ENCODE assay signal across 33 cellular contexts in the genomic region with DNA sequence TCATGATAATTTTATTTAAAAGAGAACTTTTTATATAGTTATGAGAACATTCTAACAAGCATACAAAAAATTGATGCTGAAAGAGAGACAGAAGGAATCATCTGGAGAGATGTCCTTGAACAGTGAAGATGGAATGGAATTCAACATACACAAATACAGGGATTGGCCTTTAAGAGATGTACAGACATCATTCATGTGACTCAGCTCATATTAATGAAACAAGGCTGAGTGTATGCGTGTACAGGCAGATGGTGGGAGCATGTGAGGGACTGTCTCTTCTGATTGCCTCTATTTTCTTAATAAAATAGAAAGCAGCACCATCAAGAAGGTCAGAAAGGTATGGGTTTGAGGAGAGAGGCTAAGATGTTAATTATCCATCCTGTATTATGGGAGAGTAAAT.
"Had no signal": no experiment of that assay in that cellular context is flagged by ENCODE, and none has a peak within 500 bp of the region (broad histone marks: within the 10 kb centered on the region; RNA-seq: fewer than 3 reads in every experiment).

No MANE protein-coding gene starts in this region.

- H3K9me3 Mint-ChIP-seq: activated B cell treated with CpG ODN at 0.5 μM for 24 hours had no signal

- H3K27me3 Mint-ChIP-seq: activated B cell treated with CpG ODN at 0.5 μM for 24 hours; activated CD4-positive, alpha-beta memory T cell treated with anti-CD3 and anti-CD28 coated beads for 36 hours had no signal

- H3K4me3 Mint-ChIP-seq: activated B cell treated with CpG ODN at 0.5 μM for 24 hours; activated CD4-positive, alpha-beta memory T cell treated with anti-CD3 and anti-CD28 coated beads for 36 hours; activated naive CD4-positive, alpha-beta T cell treated with anti-CD3 and anti-CD28 coated beads for 36 hours; activated T-cell treated with anti-CD3 and anti-CD28 coated beads, Interleukin-2, amount 50 U/mL, for 4 hours; activated T-helper 1 cell treated with anti-CD3 and anti-CD28 coated beads, Interleukin-12 subunit alpha, Interleukin-12 subunit beta, Interleukin-2, Interleukin-4 antibody, amounts not matched to agents 30 ng/mL and 10 ng/mL and 1 ng/mL, durations not matched to agents 14 hours and 24 hours and 36 hours had no signal

- H3K27ac Mint-ChIP-seq: activated B cell treated with CpG ODN at 0.5 μM for 24 hours; activated CD4-positive, alpha-beta memory T cell treated with anti-CD3 and anti-CD28 coated beads for 36 hours; activated naive CD4-positive, alpha-beta T cell treated with anti-CD3 and anti-CD28 coated beads for 36 hours; activated naive CD4-positive, alpha-beta T cell treated with anti-CD3 and anti-CD28 coated beads, Interleukin-2, amount 50 U/mL, for 72 hours; activated T-helper 1 cell treated with anti-CD3 and anti-CD28 coated beads, Interleukin-12 subunit alpha, Interleukin-12 subunit beta, Interleukin-2, Interleukin-4 antibody, amounts not matched to agents 30 ng/mL and 10 ng/mL and 1 ng/mL, durations not matched to agents 14 hours and 24 hours and 36 hours had no signal

- ATAC-seq: activated naive CD4-positive, alpha-beta T cell treated with anti-CD3 and anti-CD28 coated beads, Interleukin-2, amount 50 U/mL, for 72 hours; activated T-cell treated with anti-CD3 and anti-CD28 coated beads, Interleukin-2, amount 50 U/mL, for 4 hours; PC-3 had no signal

- H3K4me3 ChIP-seq: adrenal gland, breast epithelium, Peyer's patch had no signal

- DNase-seq: activated B cell treated with CpG ODN at 0.5 μM for 24 hours; activated CD4-positive, alpha-beta memory T cell treated with anti-CD3 and anti-CD28 coated beads for 36 hours; activated CD4-positive, alpha-beta T cell treated with anti-CD3 and anti-CD28 coated beads for 4 hours; activated CD4-positive, alpha-beta T cell treated with anti-CD3 and anti-CD28 coated beads, Interleukin-2, amount 50 U/mL, for 1 hour; activated CD4-positive, CD25-positive, alpha-beta regulatory T cell treated with anti-CD3 and anti-CD28 coated beads, Interleukin-2, amount 50 U/mL, for 72 hours; activated CD8-positive, alpha-beta memory T cell treated with anti-CD3 and anti-CD28 coated beads, Interleukin-2, amount 50 U/mL, for 4 hours; activated gamma-delta T cell treated with Interleukin-2 at 50 U/mL for 16 hours; activated naive CD4-positive, alpha-beta T cell treated with anti-CD3 and anti-CD28 coated beads for 36 hours; activated T-cell treated with anti-CD3 and anti-CD28 coated beads for 4 hours; activated T-cell treated with anti-CD3 and anti-CD28 coated beads, Interleukin-2, amount 50 U/mL, for 4 hours; adrenal gland; anterior cingulate cortex; caudate nucleus; cerebellar nuclear complex; NCI-H1048; NCI-H1105 treated with DMSO at 0.1 percent for 48 hours; NCI-H1436; NCI-H1694 treated with DMSO at 0.1 percent for 48 hours; NCI-H2029; NCI-H345; NCI-H524 treated with DMSO at 0.1 percent for 48 hours; NK-92 treated with Interleukin-12 subunit alpha and Interleukin-12 subunit beta, amount 100 ng/mL, for 24 hours; Peyer's patch; Right ventricle myocardium superior; RPMI8226; T-helper 1 cell; T-helper 2 cell; T-helper 9 cell had no signal

- H3K27me3 ChIP-seq: adrenal gland, breast epithelium, Peyer's patch had no signal

- H3K36me3 Mint-ChIP-seq: activated CD4-positive, alpha-beta memory T cell treated with anti-CD3 and anti-CD28 coated beads for 36 hours; activated naive CD4-positive, alpha-beta T cell treated with anti-CD3 and anti-CD28 coated beads, Interleukin-2, amount 50 U/mL, for 72 hours had no signal

- H3K4me1 ChIP-seq: adrenal gland, breast epithelium, Peyer's patch had no signal

- H3K36me3 ChIP-seq: adrenal gland, breast epithelium, Peyer's patch had no signal

- H3K27ac ChIP-seq: adrenal gland, breast epithelium, Peyer's patch, VCaP had no signal

- H3K4me1 Mint-ChIP-seq: activated B cell treated with CpG ODN at 0.5 μM for 24 hours had no signal
